In genomic region chr5:164679461-164679860, GRCh38 we compare ENCODE assay signal across 31 cellular contexts.
"Had no signal": no experiment of that assay in that cellular context is flagged by ENCODE, and none has a peak within 500 bp of the region (broad histone marks: within the 10 kb centered on the region; RNA-seq: fewer than 3 reads in every experiment).

No MANE protein-coding gene starts in this region.

- H3K4me1 ChIP-seq: Peyer's patch, SJSA1 had no signal

- H3K36me3 ChIP-seq: cardiac muscle cell, Peyer's patch, SJSA1 had no signal

- H3K27ac ChIP-seq: cardiac muscle cell, Peyer's patch, RWPE1, SJSA1, VCaP had no signal

- H3K27ac Mint-ChIP-seq: activated CD4-positive, alpha-beta memory T cell treated with anti-CD3 and anti-CD28 coated beads, Interleukin-2, amount 10 ng/mL, durations not matched to agents 7 days and 5 days; activated CD4-positive, alpha-beta T cell treated with anti-CD3 and anti-CD28 coated beads for 36 hours; activated naive CD4-positive, alpha-beta T cell treated with anti-CD3 and anti-CD28 coated beads for 36 hours; activated naive CD8-positive, alpha-beta T cell; activated T-helper 17 cell treated with anti-CD3 and anti-CD28 coated beads, Interleukin-2, amount 50 U/mL, for 72 hours had no signal

- H3K36me3 Mint-ChIP-seq: activated naive CD8-positive, alpha-beta T cell; brain had no signal

- ATAC-seq: activated CD4-positive, alpha-beta T cell treated with anti-CD3 and anti-CD28 coated beads for 36 hours; activated T-helper 17 cell treated with anti-CD3 and anti-CD28 coated beads, Interleukin-2, amount 50 U/mL, for 72 hours; SK-N-SH treated with all-trans-retinoic acid at 6 μM for 48 hours had no signal

- H3K4me3 ChIP-seq: cardiac muscle cell, Peyer's patch, SJSA1 had no signal

- H3K27me3 Mint-ChIP-seq: activated CD4-positive, alpha-beta memory T cell treated with anti-CD3 and anti-CD28 coated beads, Interleukin-2, amount 10 ng/mL, durations not matched to agents 7 days and 5 days; activated CD4-positive, alpha-beta T cell treated with anti-CD3 and anti-CD28 coated beads for 36 hours; activated naive CD8-positive, alpha-beta T cell; activated T-helper 17 cell treated with anti-CD3 and anti-CD28 coated beads, Interleukin-2, amount 50 U/mL, for 72 hours had no signal

- H3K4me3 Mint-ChIP-seq: activated CD4-positive, alpha-beta memory T cell treated with anti-CD3 and anti-CD28 coated beads, Interleukin-2, amount 10 ng/mL, durations not matched to agents 7 days and 5 days; activated CD4-positive, alpha-beta T cell treated with anti-CD3 and anti-CD28 coated beads for 36 hours; activated naive CD4-positive, alpha-beta T cell treated with anti-CD3 and anti-CD28 coated beads for 36 hours; activated naive CD8-positive, alpha-beta T cell; activated T-helper 17 cell treated with anti-CD3 and anti-CD28 coated beads, Interleukin-2, amount 50 U/mL, for 72 hours; brain had no signal

- DNase-seq: activated CD4-positive, alpha-beta memory T cell treated with anti-CD3 and anti-CD28 coated beads, Interleukin-2, amount 10 ng/mL, durations not matched to agents 7 days and 5 days; activated CD4-positive, alpha-beta T cell treated with anti-CD3 and anti-CD28 coated beads for 36 hours; activated CD4-positive, alpha-beta T cell treated with anti-CD3 and anti-CD28 coated beads, Interleukin-2, amount 50 U/mL, for 1 hour; activated gamma-delta T cell; activated naive CD4-positive, alpha-beta T cell treated with anti-CD3 and anti-CD28 coated beads for 36 hours; activated T-cell treated with anti-CD3 and anti-CD28 coated beads for 4 hours; activated T-cell treated with anti-CD3 and anti-CD28 coated beads, Interleukin-2, amount 50 U/mL, for 48 hours; amygdala; Kasumi-1; KBM-7; MV-4-11; NCI-H1092 treated with DMSO at 0.1 percent for 48 hours; NCI-H1417 treated with DMSO at 0.1 percent for 48 hours; NCI-H1694; NCI-H2029; NCI-H2107; NCI-H2171 treated with DMSO at 0.1 percent for 48 hours; NCI-H345; NCI-H510A; NCI-H526 treated with DMSO at 0.1 percent for 48 hours; Peyer's patch; Right ventricle myocardium superior; SW 1271 had no signal

- H3K27me3 ChIP-seq: cardiac muscle cell, Peyer's patch, SJSA1 had no signal

- H3K9me3 ChIP-seq: Peyer's patch had no signal

- H3K4me1 Mint-ChIP-seq: activated CD4-positive, alpha-beta memory T cell treated with anti-CD3 and anti-CD28 coated beads, Interleukin-2, amount 10 ng/mL, durations not matched to agents 7 days and 5 days; activated CD4-positive, alpha-beta T cell treated with anti-CD3 and anti-CD28 coated beads for 36 hours; activated T-helper 17 cell treated with anti-CD3 and anti-CD28 coated beads, Interleukin-2, amount 50 U/mL, for 72 hours; brain had no signal

- H3K9me3 Mint-ChIP-seq: activated CD4-positive, alpha-beta memory T cell treated with anti-CD3 and anti-CD28 coated beads, Interleukin-2, amount 10 ng/mL, durations not matched to agents 7 days and 5 days had no signal
